ENCODE assay signal across 10 cellular contexts in the genomic region with DNA sequence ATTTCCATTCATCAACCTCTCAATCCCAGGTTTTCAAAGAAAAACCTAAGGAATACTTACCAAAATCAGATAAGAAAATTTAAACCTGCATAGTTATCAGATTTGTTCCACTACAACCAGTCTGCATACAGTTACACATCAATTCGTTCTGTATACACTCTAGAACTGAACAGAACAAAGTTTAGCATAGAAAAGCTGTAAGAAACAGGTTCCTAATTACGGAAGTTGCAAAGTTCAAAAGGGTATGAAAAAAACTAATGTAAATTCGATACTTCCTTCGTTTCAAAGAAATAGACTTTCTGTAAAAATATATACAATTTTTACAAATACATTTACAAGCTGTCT. TPM values are rescaled to one million over a fixed set of nuclear protein-coding genes. Genes with fewer than 3 reads are reported as not detected.
DNase-seq lines count a peak whose midpoint lies in the region; ATAC-seq, FAIRE-seq and TF ChIP-seq lines count a peak whose summit lies in the region.
"Had no signal": no experiment of that assay in that cellular context is flagged by ENCODE, and none has a peak within 500 bp of the region (broad histone marks: within the 10 kb centered on the region; RNA-seq: fewer than 3 reads in every experiment).

No MANE protein-coding gene starts in this region.

- peak overlapping the region; percentile 74 to 99 (median 92) for H3K27ac Mint-ChIP-seq in CD8-positive, alpha-beta memory T cell
- peak overlapping the region; percentile 80 for H3K27ac Mint-ChIP-seq in osteocyte (ENCODE audit: unreplicated experiment)

- no peaks in the 10 kb centered on the region for H3K9me3 ChIP-seq in CD8-positive, alpha-beta memory T cell (ENCODE audit: low read length)
- no peaks in the 10 kb centered on the region for H3K9me3 ChIP-seq in PC-3 (ENCODE audit: low read length)

- DNase-seq in CD8-positive, alpha-beta memory T cell, result no peak
- DNase-seq in PC-3 (no peak), epithelial cell of esophagus (ENCODE audit: low read depth) (no peak), osteocyte (ENCODE audit: extremely low spot score, unreplicated experiment) (no peak), urothelium cell line (ENCODE audit: low spot score) (no peak), NCI-H82 treated with DMSO at 0.1 percent for 48 hours (lab: John Stamatoyannopoulos, UW; ENCODE audit: unreplicated experiment) (no peak), cortex of kidney (lab: John Stamatoyannopoulos, UW) (no peak)
- DNase-seq in activated CD4-positive, CD25-positive, alpha-beta regulatory T cell treated with anti-CD3 and anti-CD28 coated beads, Interleukin-2, amount 50 U/mL, for 72 hours, result no peak
- DNase-seq: NCI-H524 treated with DMSO at 0.1 percent for 48 hours had no signal

- TF ChIP-seq CTCF in PC-3 (conservative IDR thresholded peaks at IDR 0.05; ENCODE audit: low read depth, low read length) (no peak), epithelial cell of esophagus (IDR thresholded peaks at IDR 0.05; ENCODE audit: insufficient read depth, low read depth, low read length, missing control alignments) (no peak), osteocyte (IDR thresholded peaks at IDR 0.05) (no peak)

- no peaks in the 10 kb centered on the region for H3K9me2 ChIP-seq in PC-3 (replicated peaks; ENCODE audit: low read length)

- peaks cover 30% of the 10 kb centered on the region for H3K4me1 ChIP-seq in CD8-positive, alpha-beta memory T cell (ENCODE audit: insufficient read depth, low read length)
- peaks cover 31% of the 10 kb centered on the region for H3K4me1 ChIP-seq in PC-3 (ENCODE audit: insufficient read depth, low read length)

- H3K4me3 Mint-ChIP-seq in CD8-positive, alpha-beta memory T cell, result peak overlapping the region; percentile 96 to 100 (median 99)
- peak overlapping the region; percentile 91 for H3K4me3 Mint-ChIP-seq in osteocyte (ENCODE audit: unreplicated experiment)

- H3K4me2 ChIP-seq in PC-3 (ENCODE audit: low read length), result peak overlapping the region; percentile 92

- intact Hi-C loops in PC-3 (cut with micrococcal nuclease), result loop anchor here (5.0 kb wide), 1 partner anchor 236 kb away; no protein-coding TSS in a partner anchor

- H3K27me3 ChIP-seq in CD8-positive, alpha-beta memory T cell (ENCODE audit: insufficient read depth, low read length, poor library complexity, severe bottlenecking), result no peaks in the 10 kb centered on the region
- no peaks in the 10 kb centered on the region for H3K27me3 ChIP-seq in PC-3 (ENCODE audit: low read length)

- H3K79me2 ChIP-seq in PC-3 (ENCODE audit: low read length), result peaks cover 82% of the 10 kb centered on the region

- peaks cover 64% of the 10 kb centered on the region for H4K20me1 ChIP-seq in PC-3 (ENCODE audit: low read length)

- no peak for ATAC-seq in PC-3

- H3K9me3 Mint-ChIP-seq in CD8-positive, alpha-beta memory T cell, result peaks cover 0 to 4% (median 4%) of the 10 kb centered on the region in 5 donors
- no peaks in the 10 kb centered on the region for H3K9me3 Mint-ChIP-seq in osteocyte (ENCODE audit: unreplicated experiment)

- peaks cover 28% of the 10 kb centered on the region for H3F3A ChIP-seq in PC-3 (ENCODE audit: low read length, unreplicated experiment)

- CTCF ChIA-PET in CD8-positive, alpha-beta memory T cell (lab: Charles Lee), result interaction anchor here (0.6 to 16.7 kb wide), 5 partner anchors 7 to 45 kb away, joined by 3 to 325 read pairs (median 3); no protein-coding TSS in a partner anchor
- CTCF ChIA-PET in PC-3 (lab: Charles Lee), result interaction anchor here (0.6 kb wide), 1 partner anchor 42 kb away, joined by 4 read pairs; no protein-coding TSS in a partner anchor

- H3K4me3 ChIP-seq in CD8-positive, alpha-beta memory T cell (ENCODE audit: low read length), result peak overlapping the region; percentile 68
- peak overlapping the region; percentile 93 for H3K4me3 ChIP-seq in PC-3 (ENCODE audit: low read length)
- H3K4me3 ChIP-seq in epithelial cell of esophagus (ENCODE audit: low read length), result peak overlapping the region; percentile 98

- H3K27ac ChIP-seq in CD8-positive, alpha-beta memory T cell (ENCODE audit: low read depth, low read length), result peak overlapping the region; percentile 99
- peak overlapping the region; percentile 89 for H3K27ac ChIP-seq in PC-3 (ENCODE audit: low read length)

- H2AFZ ChIP-seq in PC-3 (ENCODE audit: low read length), result no peak overlapping the region

- FAIRE-seq in urothelium cell line (lab: Jason Lieb, UNC), result no peak
- FAIRE-seq: endometrium had no signal

- peaks cover 51 to 76% (median 54%) of the 10 kb centered on the region in 3 donors for H3K36me3 Mint-ChIP-seq in CD8-positive, alpha-beta memory T cell
- peaks cover 65% of the 10 kb centered on the region for H3K36me3 Mint-ChIP-seq in osteocyte (ENCODE audit: unreplicated experiment)

- H3K4me1 Mint-ChIP-seq in CD8-positive, alpha-beta memory T cell, result peaks cover 47 to 64% (median 56%) of the 10 kb centered on the region in 3 donors
- peaks cover 54% of the 10 kb centered on the region for H3K4me1 Mint-ChIP-seq in osteocyte (ENCODE audit: unreplicated experiment)

- peaks cover 0 to 18% of the 10 kb centered on the region in 2 donors for H3K27me3 Mint-ChIP-seq in CD8-positive, alpha-beta memory T cell
- no peaks in the 10 kb centered on the region for H3K27me3 Mint-ChIP-seq in osteocyte (ENCODE audit: unreplicated experiment)

- POLR2A ChIA-PET in CD8-positive, alpha-beta memory T cell (lab: Charles Lee), result interaction anchor here (5.7 to 12.5 kb wide), 2 partner anchors 13 to 53 kb away, joined by 42 to 486 read pairs; partner anchors contain the start of gene ENSA
- POLR2A ChIA-PET in PC-3 (lab: Charles Lee; ENCODE audit: unreplicated experiment), result interaction anchor here (0.5 to 1.4 kb wide), 3 partner anchors 12 to 117 kb away, joined by 3 to 8 read pairs (median 3); partner anchors contain the start of gene ENSA

- no TSS peak for BruUV-seq in PC-3 (replicated peaks; lab: Mats Ljungman, UMichigan)

- peaks cover 58% of the 10 kb centered on the region for H3K36me3 ChIP-seq in CD8-positive, alpha-beta memory T cell (ENCODE audit: insufficient read depth, low read length)
- H3K36me3 ChIP-seq in PC-3 (ENCODE audit: low read depth, low read length), result peaks cover 65% of the 10 kb centered on the region

- H3K9ac ChIP-seq in PC-3 (ENCODE audit: low read length), result peak overlapping the region; percentile 98

RNA-seq across cellular contexts. Expression of gene MCL1, which starts 3.1 kb away (rescaled TPM):
- total RNA-seq in CD8-positive, alpha-beta memory T cell, result 100 to 1,000 TPM; 211 to 216 TPM
- 168 TPM for polyA plus RNA-seq in CD8-positive, alpha-beta memory T cell
- total RNA-seq in PC-3 (2014; rRNA removed), result 285 and 376 TPM in 2 replicates
- 275 and 296 TPM in 2 replicates for total RNA-seq in osteocyte

RNA-seq across cellular contexts. Expression of gene ADAMTSL4, which starts 27.1 kb away (rescaled TPM):
- under 1 TPM; 0.22 to 0.31 TPM for total RNA-seq in CD8-positive, alpha-beta memory T cell
- not detected for polyA plus RNA-seq in CD8-positive, alpha-beta memory T cell
- total RNA-seq in PC-3 (2014; rRNA removed), result 0.81 and 0.87 TPM in 2 replicates
- 2.3 and 2.6 TPM in 2 replicates for total RNA-seq in osteocyte

RNA-seq across cellular contexts. Expression of gene ENSA, which starts 53.1 kb away (rescaled TPM):
- 100 to 1,000 TPM; 249 to 252 TPM for total RNA-seq in CD8-positive, alpha-beta memory T cell
- 72.5 TPM for polyA plus RNA-seq in CD8-positive, alpha-beta memory T cell
- total RNA-seq in PC-3 (2014; rRNA removed) (194 and 232 TPM in 2 replicates), osteocyte (111 and 116 TPM in 2 replicates)
